10 cellular contexts compared by ENCODE assay signal in the genomic region with DNA sequence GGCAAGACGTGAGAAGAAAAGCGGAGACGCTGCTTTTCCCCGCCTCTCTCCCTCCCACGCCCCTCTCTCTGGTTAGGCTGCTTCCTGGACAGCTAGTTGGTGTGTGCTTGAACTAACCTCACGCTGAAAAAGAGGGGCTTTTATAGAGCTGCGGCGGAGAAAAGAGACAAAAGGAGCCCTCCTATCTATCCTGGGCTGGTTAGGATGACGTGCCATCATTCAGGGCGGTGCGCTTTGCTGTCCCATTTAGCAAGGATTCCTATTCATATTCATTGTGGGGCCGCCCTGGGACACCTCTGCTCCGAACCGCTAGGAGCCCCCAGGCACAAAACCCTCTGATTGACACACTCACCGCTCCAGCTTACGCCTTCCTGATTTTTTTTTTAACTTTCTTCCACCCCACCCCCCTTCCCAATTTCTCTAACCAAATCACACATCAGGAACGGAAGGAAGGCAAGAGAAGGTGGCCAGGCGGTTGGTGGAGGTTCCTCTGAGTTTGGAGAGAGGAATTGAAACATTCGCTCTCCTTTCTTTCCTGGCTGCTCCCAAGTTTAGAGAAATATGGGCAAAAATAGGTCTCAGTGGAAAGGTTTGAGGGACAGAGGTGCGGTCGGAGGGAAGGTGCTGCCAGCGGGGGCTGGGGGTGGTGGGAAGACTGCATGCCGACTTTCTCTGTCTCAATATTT. TPM values are rescaled to one million over a fixed set of nuclear protein-coding genes. Genes with fewer than 3 reads are reported as not detected.
DNase-seq lines count a peak whose midpoint lies in the region; ATAC-seq and TF ChIP-seq lines count a peak whose summit lies in the region.
"Had no signal": no experiment of that assay in that cellular context is flagged by ENCODE, and none has a peak within 500 bp of the region (broad histone marks: within the 10 kb centered on the region; RNA-seq: fewer than 3 reads in every experiment).

TSS of gene OLIG3 (minus strand) at position 114 of the 686 bp plus-strand sequence. CDS start 224 bp downstream, outside the sequence.

- H3K27me3 Mint-ChIP-seq in GM23338 (ENCODE audit: insufficient read depth, low read depth, poor library complexity) = peaks cover 100% of the 10 kb centered on the region
- H3K27me3 Mint-ChIP-seq in activated CD4-positive, alpha-beta T cell treated with anti-CD3 and anti-CD28 coated beads, Interleukin-2, amount 10 ng/mL, durations not matched to agents 7 days and 5 days = peaks cover 96% of the 10 kb centered on the region

- H3K4me3 ChIP-seq in GM23338 (peak within 1 kb of the TSS; percentile 72), hepatocyte (no peak within 1 kb of the TSS)

- H3K27me3 ChIP-seq in GM23338 (ENCODE audit: insufficient read depth) (peaks cover 100% of the 10 kb centered on the region), hepatocyte (peaks cover 100% of the 10 kb centered on the region)

- H3K9me3 Mint-ChIP-seq in GM23338 = no peaks in the 10 kb centered on the region; the same call in 2 of the 3 replicates
- peaks cover 4% of the 10 kb centered on the region for H3K9me3 Mint-ChIP-seq in activated CD4-positive, alpha-beta T cell treated with anti-CD3 and anti-CD28 coated beads, Interleukin-2, amount 10 ng/mL, durations not matched to agents 7 days and 5 days

- peaks cover 18% of the 10 kb centered on the region; the same call in 1 of the 2 replicates for H3F3A ChIP-seq in GM23338 (replicated peaks; ENCODE audit: low read depth)

- H3K79me2 ChIP-seq in GM23338 (replicated peaks; ENCODE audit: insufficient read depth) = no peaks in the 10 kb centered on the region
- H3K79me2 ChIP-seq in hepatocyte = no peaks in the 10 kb centered on the region

- H3K36me3 ChIP-seq in GM23338 (ENCODE audit: insufficient read depth) (no peaks in the 10 kb centered on the region), hepatocyte (replicated peaks; ENCODE audit: insufficient read depth, low read depth) (no peaks in the 10 kb centered on the region)

- H3K36me3 Mint-ChIP-seq in GM23338 (ENCODE audit: low read depth) = no peaks in the 10 kb centered on the region; the same call in 2 of the 3 replicates
- peaks cover 16% of the 10 kb centered on the region for H3K36me3 Mint-ChIP-seq in activated CD4-positive, alpha-beta T cell treated with anti-CD3 and anti-CD28 coated beads, Interleukin-2, amount 10 ng/mL, durations not matched to agents 7 days and 5 days (ENCODE audit: low read depth)

- CTCF ChIA-PET in activated CD4-positive, alpha-beta T cell treated with anti-CD3 and anti-CD28 coated beads, Interleukin-2, amount 10 ng/mL, durations not matched to agents 7 days and 5 days (lab: Charles Lee) = interaction anchor here (0.6 to 1.5 kb wide), 3 partner anchors 17 to 144 kb away, joined by 3 read pairs; no protein-coding TSS in a partner anchor

- peaks cover 72% of the 10 kb centered on the region for H3K4me1 Mint-ChIP-seq in GM23338
- H3K4me1 Mint-ChIP-seq in activated CD4-positive, alpha-beta T cell treated with anti-CD3 and anti-CD28 coated beads, Interleukin-2, amount 10 ng/mL, durations not matched to agents 7 days and 5 days = peaks cover 65% of the 10 kb centered on the region

- H3K4me2 ChIP-seq in GM23338 = peak within 1 kb of the TSS; percentile 96
- H3K4me2 ChIP-seq in hepatocyte = peak within 1 kb of the TSS; percentile 63

- peak; percentile 27 for ATAC-seq in GM23338

- TF ChIP-seq CTCF in GM23338 (conservative IDR thresholded peaks at IDR 0.05; ENCODE audit: low read depth in 2 of 2) (peak in 1 of 2 experiments; percentile 7; a peak in 1 of 4 replicates), hepatocyte (IDR thresholded peaks at IDR 0.05; ENCODE audit: poor library complexity) (no peak)

- 0 out of 2 replicates have a peak, but pooled peaks cover 3% of the 10 kb centered on the region for H4K20me1 ChIP-seq in GM23338 (replicated peaks; ENCODE audit: insufficient read depth)
- no peaks in the 10 kb centered on the region for H4K20me1 ChIP-seq in hepatocyte (ENCODE audit: insufficient read depth, poor library complexity, severe bottlenecking)

- H2AFZ ChIP-seq in GM23338 (peak within 1 kb of the TSS; percentile 96), hepatocyte (peak within 1 kb of the TSS; percentile 24)

- POLR2A ChIA-PET in activated CD4-positive, alpha-beta T cell treated with anti-CD3 and anti-CD28 coated beads, Interleukin-2, amount 10 ng/mL, durations not matched to agents 7 days and 5 days (lab: Charles Lee) = no interaction called here

- peaks cover 63% of the 10 kb centered on the region for H3K4me1 ChIP-seq in GM23338 (ENCODE audit: insufficient read depth)
- peaks cover 8% of the 10 kb centered on the region for H3K4me1 ChIP-seq in hepatocyte (ENCODE audit: insufficient read depth)

- no peak within 1 kb of the TSS for H3K27ac Mint-ChIP-seq in GM23338
- peak within 1 kb of the TSS; percentile 83 for H3K27ac Mint-ChIP-seq in activated CD4-positive, alpha-beta T cell treated with anti-CD3 and anti-CD28 coated beads, Interleukin-2, amount 10 ng/mL, durations not matched to agents 7 days and 5 days

- H3K27ac ChIP-seq in GM23338 (ENCODE audit: low read depth) = no peak within 1 kb of the TSS
- no peak within 1 kb of the TSS for H3K27ac ChIP-seq in hepatocyte

- no peaks in the 10 kb centered on the region for H3K9me3 ChIP-seq in hepatocyte (ENCODE audit: low read depth)

- DNase-seq in GM23338 (ENCODE audit: low spot score) (peak; percentile 89), hepatocyte (ENCODE audit: low spot score) (no peak), AG20443 (ENCODE audit: low spot score) (no peak), HUDEP-2 (lab: John Stamatoyannopoulos, UW; ENCODE audit: unreplicated experiment in 76 of 76) (no peak), NOMO-1 treated with DMSO at 0.1 percent for 48 hours (lab: John Stamatoyannopoulos, UW; ENCODE audit: unreplicated experiment) (no peak)
- DNase-seq in activated CD4-positive, alpha-beta T cell treated with anti-CD3 and anti-CD28 coated beads, Interleukin-2, amount 10 ng/mL, durations not matched to agents 7 days and 5 days = no peak
- DNase-seq in stimulated activated CD4-positive, alpha-beta T cell treated with anti-CD3 and anti-CD28 coated beads, Interleukin-1b, Interleukin-23, amount 100 ng/mL, for 48 hours = peak; percentile 34
- DNase-seq in effector CD8-positive, alpha-beta T cell (lab: John Stamatoyannopoulos, UW) = no peak
- DNase-seq: midbrain had no signal

- 2% methylated on average over 23 of the region's 23 CpGs for WGBS in hepatocyte (ENCODE audit: low lambda C conversion rate, missing lambda C conversion rate)

- no peaks in the 10 kb centered on the region for H3K9me2 ChIP-seq in GM23338 (ENCODE audit: insufficient read depth)
- H3K9me2 ChIP-seq in hepatocyte (replicated peaks; ENCODE audit: insufficient read depth) = no peaks in the 10 kb centered on the region

- H3K4me3 Mint-ChIP-seq in GM23338 = peak within 1 kb of the TSS; percentile 71
- H3K4me3 Mint-ChIP-seq in activated CD4-positive, alpha-beta T cell treated with anti-CD3 and anti-CD28 coated beads, Interleukin-2, amount 10 ng/mL, durations not matched to agents 7 days and 5 days = peak within 1 kb of the TSS; percentile 58

TF ChIP-seq in GM23338, 12 proteins besides CTCF, POLR2A, EP300 and RAD21 (continues in another document):
- peak; percentile 40; the same call in 1 of the 2 replicates for TF ChIP-seq CREB1 (CRISPR knock-in tag; IDR thresholded peaks at IDR 0.05; ENCODE audit: low read depth)
- TF ChIP-seq ZNF331 (CRISPR knock-in tag; IDR thresholded peaks at IDR 0.05; ENCODE audit: low read depth) = no peak
- TF ChIP-seq STAT1 (IDR thresholded peaks at IDR 0.05; ENCODE audit: unreplicated experiment) = no peak
- TF ChIP-seq ZNF114 (CRISPR knock-in tag; IDR thresholded peaks at IDR 0.05) = no peak
- peak; percentile 59 for TF ChIP-seq EZH2phosphoT487 (IDR thresholded peaks at IDR 0.05; ENCODE audit: unreplicated experiment)
- no peak for TF ChIP-seq NANOG (IDR thresholded peaks at IDR 0.05; ENCODE audit: borderline replicate concordance)
- TF ChIP-seq, protein P1, sequence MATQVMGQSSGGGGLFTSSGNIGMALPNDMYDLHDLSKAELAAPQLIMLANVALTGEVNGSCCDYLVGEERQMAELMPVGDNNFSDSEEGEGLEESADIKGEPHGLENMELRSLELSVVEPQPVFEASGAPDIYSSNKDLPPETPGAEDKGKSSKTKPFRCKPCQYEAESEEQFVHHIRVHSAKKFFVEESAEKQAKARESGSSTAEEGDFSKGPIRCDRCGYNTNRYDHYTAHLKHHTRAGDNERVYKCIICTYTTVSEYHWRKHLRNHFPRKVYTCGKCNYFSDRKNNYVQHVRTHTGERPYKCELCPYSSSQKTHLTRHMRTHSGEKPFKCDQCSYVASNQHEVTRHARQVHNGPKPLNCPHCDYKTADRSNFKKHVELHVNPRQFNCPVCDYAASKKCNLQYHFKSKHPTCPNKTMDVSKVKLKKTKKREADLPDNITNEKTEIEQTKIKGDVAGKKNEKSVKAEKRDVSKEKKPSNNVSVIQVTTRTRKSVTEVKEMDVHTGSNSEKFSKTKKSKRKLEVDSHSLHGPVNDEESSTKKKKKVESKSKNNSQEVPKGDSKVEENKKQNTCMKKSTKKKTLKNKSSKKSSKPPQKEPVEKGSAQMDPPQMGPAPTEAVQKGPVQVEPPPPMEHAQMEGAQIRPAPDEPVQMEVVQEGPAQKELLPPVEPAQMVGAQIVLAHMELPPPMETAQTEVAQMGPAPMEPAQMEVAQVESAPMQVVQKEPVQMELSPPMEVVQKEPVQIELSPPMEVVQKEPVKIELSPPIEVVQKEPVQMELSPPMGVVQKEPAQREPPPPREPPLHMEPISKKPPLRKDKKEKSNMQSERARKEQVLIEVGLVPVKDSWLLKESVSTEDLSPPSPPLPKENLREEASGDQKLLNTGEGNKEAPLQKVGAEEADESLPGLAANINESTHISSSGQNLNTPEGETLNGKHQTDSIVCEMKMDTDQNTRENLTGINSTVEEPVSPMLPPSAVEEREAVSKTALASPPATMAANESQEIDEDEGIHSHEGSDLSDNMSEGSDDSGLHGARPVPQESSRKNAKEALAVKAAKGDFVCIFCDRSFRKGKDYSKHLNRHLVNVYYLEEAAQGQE (IDR thresholded peaks at IDR 0.05; ENCODE audit: unreplicated experiment) = no peak
- TF ChIP-seq JUNB (IDR thresholded peaks at IDR 0.05; ENCODE audit: unreplicated experiment) = no peak

RNA-seq across cellular contexts. Expression of gene OLIG3, which starts in this region (rescaled TPM):
- 0.27 and 1.1 TPM in 2 replicates for total RNA-seq in GM23338 (2014; rRNA removed; shearing (Covaris generic))
- 0.10 and 0.35 TPM in 2 replicates for polyA plus RNA-seq in GM23338 (2016; fragmentation: Nextera tagmentation; extraction: Ambion mirVana)
- total RNA-seq in activated CD4-positive, alpha-beta T cell treated with anti-CD3 and anti-CD28 coated beads, Interleukin-2, amount 10 ng/mL, durations not matched to agents 7 days and 5 days = not detected
- not detected in 2 replicates for total RNA-seq in hepatocyte
- polyA plus RNA-seq in hepatocyte = not detected in 2 replicates
- total RNA-seq: G401 had no signal

Comparison
In these comparisons a context has a peak if more than half of its experiments do, and no peak if none do; other contexts are left out.
1. DNase-seq: peak in GM23338 (single experiment) and stimulated activated CD4-positive, alpha-beta T cell treated with anti-CD3 and anti-CD28 coated beads, Interleukin-1b, Interleukin-23, amount 100 ng/mL, for 48 hours (single experiment); none in activated CD4-positive, alpha-beta T cell treated with anti-CD3 and anti-CD28 coated beads, Interleukin-2, amount 10 ng/mL, durations not matched to agents 7 days and 5 days (single experiment), hepatocyte (single experiment), AG20443 (single experiment), HUDEP-2 (0 of 76), effector CD8-positive, alpha-beta T cell (single experiment) and NOMO-1 treated with DMSO at 0.1 percent for 48 hours (single experiment).